Comparison of ENCODE assay signal across 1 cellular context in genomic region chr1:22670352-22670964, GRCh38.
TF ChIP-seq lines count a peak whose summit lies in the region.

No MANE protein-coding gene starts in this region.

TF ChIP-seq in WTC11, 78 proteins besides CTCF, POLR2A, EP300 and RAD21 (continued from another document):
- TF ChIP-seq E2F1 (CRISPR knock-in tag; IDR thresholded peaks at IDR 0.05) (no peak), FOXP1 (CRISPR knock-in tag; IDR thresholded peaks at IDR 0.05; ENCODE audit: borderline replicate concordance) (no peak), ZBTB21 (CRISPR knock-in tag; IDR thresholded peaks at IDR 0.05; ENCODE audit: borderline replicate concordance) (no peak), AR (CRISPR knock-in tag; IDR thresholded peaks at IDR 0.05) (no peak), TP53 (CRISPR knock-in tag; IDR thresholded peaks at IDR 0.05) (no peak), ETV6 (CRISPR knock-in tag; IDR thresholded peaks at IDR 0.05) (no peak), E2F5 (CRISPR knock-in tag; IDR thresholded peaks at IDR 0.05) (no peak), ATF2 (CRISPR knock-in tag; IDR thresholded peaks at IDR 0.05; ENCODE audit: borderline replicate concordance, low read depth) (no peak), ZNF263 (CRISPR knock-in tag; IDR thresholded peaks at IDR 0.05; ENCODE audit: low read depth) (no peak), PRDM15 (CRISPR knock-in tag; IDR thresholded peaks at IDR 0.05) (no peak), ATF3 (CRISPR knock-in tag; conservative IDR thresholded peaks at IDR 0.05) (no peak), IRF1 (CRISPR knock-in tag; IDR thresholded peaks at IDR 0.05) (no peak), FOXP4 (CRISPR knock-in tag; IDR thresholded peaks at IDR 0.05) (no peak), ZNF219 (CRISPR knock-in tag; IDR thresholded peaks at IDR 0.05; ENCODE audit: borderline replicate concordance) (no peak), PREB (CRISPR knock-in tag; IDR thresholded peaks at IDR 0.05; ENCODE audit: borderline replicate concordance) (no peak), ZNF416 (CRISPR knock-in tag; IDR thresholded peaks at IDR 0.05) (no peak)
